19 cellular contexts compared by ENCODE assay signal in the genomic region with DNA sequence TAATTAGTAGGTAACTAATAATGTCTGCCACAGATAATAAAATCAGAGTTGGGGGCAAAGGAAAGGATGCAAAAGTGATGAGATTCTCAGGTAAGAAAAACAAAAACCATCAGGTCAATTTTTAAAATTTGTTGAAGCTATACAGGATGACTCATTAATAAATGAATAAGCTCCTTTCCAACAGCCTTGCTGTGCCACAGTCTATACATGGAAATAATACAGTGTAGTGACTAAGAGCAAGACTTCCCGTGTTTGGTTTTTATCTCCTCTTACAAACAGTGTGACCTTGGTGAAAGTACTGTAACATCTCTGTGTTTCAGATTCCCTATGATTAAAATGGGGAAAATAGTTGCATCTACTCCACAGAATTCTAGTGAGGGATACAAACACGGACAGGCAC.
DNase-seq lines count a peak whose midpoint lies in the region; FAIRE-seq and TF ChIP-seq lines count a peak whose summit lies in the region.
"Had no signal": no experiment of that assay in that cellular context is flagged by ENCODE, and none has a peak within 500 bp of the region (broad histone marks: within the 10 kb centered on the region; RNA-seq: fewer than 3 reads in every experiment).

No MANE protein-coding gene starts in this region.

- H3K4me3 ChIP-seq in epithelial cell of esophagus (ENCODE audit: low read length), result no peak overlapping the region
- H3K4me3 ChIP-seq: A549, SK-N-MC had no signal

- no peak for TF ChIP-seq CTCF in epithelial cell of esophagus (IDR thresholded peaks at IDR 0.05; ENCODE audit: insufficient read depth, low read depth, low read length, missing control alignments)

- no peak for TF ChIP-seq POLR2A in H54 (IDR thresholded peaks at IDR 0.05; ENCODE audit: low read depth, low read length)

- peak; percentile 73 for FAIRE-seq in H54 (lab: Jason Lieb, UNC)
- no peak for FAIRE-seq in RCC 7860 (lab: Jason Lieb, UNC)
- FAIRE-seq: A549, D721Med had no signal

- DNase-seq in H54 (ENCODE audit: insufficient read length, low spot score) (no peak), RCC 7860 (ENCODE audit: low spot score) (peak; percentile 65), epithelial cell of esophagus (ENCODE audit: low read depth) (peak; percentile 52), pulmonary artery endothelial cell (ENCODE audit: low read depth, low spot score) (peak; percentile 20), NCI-H2171 treated with DMSO at 0.1 percent for 48 hours (lab: John Stamatoyannopoulos, UW) (no peak), dedifferentiated amniotic fluid mesenchymal stem cell (ENCODE audit: extremely low spot score) (no peak), NCI-H2196 treated with DMSO at 0.1 percent for 48 hours (lab: John Stamatoyannopoulos, UW; ENCODE audit: unreplicated experiment) (no peak)
- DNase-seq: H7, KBM-7, NCI-H1092, NCI-H1436, NCI-H187 treated with DMSO at 0.1 percent for 48 hours, NCI-H524 treated with DMSO at 0.1 percent for 48 hours, NCI-H82, SHP77 treated with DMSO at 0.1 percent for 48 hours, SW 1271 had no signal

Comparison
In these comparisons a context has a peak if more than half of its experiments do, and no peak if none do; other contexts are left out.
1. DNase-seq: peak in RCC 7860 (single experiment), epithelial cell of esophagus (single experiment) and pulmonary artery endothelial cell (single experiment); none in H54 (single experiment), NCI-H2171 treated with DMSO at 0.1 percent for 48 hours (single experiment), dedifferentiated amniotic fluid mesenchymal stem cell (single experiment) and NCI-H2196 treated with DMSO at 0.1 percent for 48 hours (single experiment).